Comparison of ENCODE assay signal across 11 cellular contexts in genomic region chr2:27752551-27753237, GRCh38. TPM values are rescaled to one million over a fixed set of nuclear protein-coding genes. Genes with fewer than 3 reads are reported as not detected.
DNase-seq lines count a peak whose midpoint lies in the region; ATAC-seq, FAIRE-seq and TF ChIP-seq lines count a peak whose summit lies in the region.
"Had no signal": no experiment of that assay in that cellular context is flagged by ENCODE, and none has a peak within 500 bp of the region (broad histone marks: within the 10 kb centered on the region; RNA-seq: fewer than 3 reads in every experiment).

No MANE protein-coding gene starts in this region.

- WGBS in upper lobe of left lung, 2 donors = 71 to 76% methylated on average over 12 to 16 of the region's 16 CpGs

- H3K27ac ChIP-seq in kidney (ENCODE audit: low read depth in 2 of 2, low read length in 2 of 2) (peak overlapping the region; percentile 33 to 67), upper lobe of left lung (peak overlapping the region in 3 of 4 donors; percentile 4 to 69 (median 63))

- no peak for TF ChIP-seq EP300 in upper lobe of left lung (IDR thresholded peaks at IDR 0.05)

- no peak for FAIRE-seq in kidney (lab: Jason Lieb, UNC)

- H3K36me3 ChIP-seq in kidney (ENCODE audit: control insufficient read depth in 1 of 2, insufficient read depth in 2 of 2, low read length in 2 of 2) (no peaks in the 10 kb centered on the region), upper lobe of left lung (no peaks in the 10 kb centered on the region)

- H3K4me1 ChIP-seq in kidney (ENCODE audit: control insufficient read depth in 1 of 2, insufficient read depth in 1 of 2, low read depth in 1 of 2, low read length in 2 of 2) = peaks cover 0 to 2% of the 10 kb centered on the region in 2 donors
- H3K4me1 ChIP-seq in upper lobe of left lung = peaks cover 0 to 8% (median 0%) of the 10 kb centered on the region in 4 donors

- H3K27me3 ChIP-seq in upper lobe of left lung = no peaks in the 10 kb centered on the region

- H3K9ac ChIP-seq in kidney (ENCODE audit: low read length in 2 of 2) = no peak overlapping the region

- peak in 1 of 4 donors; percentile 9 for TF ChIP-seq POLR2A in upper lobe of left lung (IDR thresholded peaks at IDR 0.05)

- peak overlapping the region in 1 of 2 donors; percentile 38 for H3K4me3 ChIP-seq in kidney (ENCODE audit: low read length in 2 of 2)
- H3K4me3 ChIP-seq in upper lobe of left lung = peak overlapping the region in 1 of 4 donors; percentile 23

- DNase-seq in NCI-H2227 (lab: John Stamatoyannopoulos, UW; ENCODE audit: unreplicated experiment) = peak; percentile 29
- no peak for DNase-seq in NCI-H2227 treated with DMSO at 0.1 percent for 48 hours (lab: John Stamatoyannopoulos, UW)
- peak; percentile 41 for DNase-seq in SK-N-DZ (ENCODE audit: low spot score)
- no peak for DNase-seq in kidney
- peak in 1 of 2 donors; percentile 67 for DNase-seq in upper lobe of left lung
- DNase-seq in sciatic nerve (ENCODE audit: low spot score) = no peak
- DNase-seq in NCI-H446 (lab: John Stamatoyannopoulos, UW) = no peak
- DNase-seq: 8988T; activated CD8-positive, alpha-beta memory T cell treated with anti-CD3 and anti-CD28 coated beads, Interleukin-2, amount 50 U/mL, for 4 hours; NK-92 treated with Interleukin-12 subunit alpha and Interleukin-12 subunit beta, amount 100 ng/mL, for 24 hours had no signal

- H3K9me3 ChIP-seq in kidney (ENCODE audit: control insufficient read depth in 1 of 2, low read length in 2 of 2) (no peaks in the 10 kb centered on the region), upper lobe of left lung (peaks cover 0 to 3% (median 0%) of the 10 kb centered on the region in 4 donors)

- ATAC-seq in upper lobe of left lung (ENCODE audit: low FRiP score in 2 of 2) (peak in 1 of 2 donors; percentile 73), sciatic nerve (no peak), HG03469 (IDR thresholded peaks at IDR 0.05; ENCODE audit: unreplicated experiment) (no peak)

- intact Hi-C loops in kidney (cut with DNase I) (no loop called here), sciatic nerve (cut with DNase I) (no loop called here)

- TF ChIP-seq CTCF in kidney (IDR thresholded peaks at IDR 0.05; ENCODE audit: borderline replicate concordance, extremely low read depth, insufficient read depth) (no peak), upper lobe of left lung (IDR thresholded peaks at IDR 0.05) (no peak)

RNA-seq across cellular contexts. Expression of gene MRPL33, which starts 18.8 kb away (rescaled TPM):
- 143 and 205 TPM in 2 replicates for polyA plus RNA-seq in SK-N-DZ (2014; cell fraction: cytosol; rRNA removed)
- 114 and 131 TPM in 2 replicates for polyA plus RNA-seq in SK-N-DZ (2014; cell fraction: nucleus; rRNA removed)
- total RNA-seq in kidney = 107 TPM
- polyA plus RNA-seq in kidney (ENCODE audit: insufficient read depth, low read depth, low replicate concordance) = 312 TPM
- total RNA-seq in upper lobe of left lung = 100 to 1,000 TPM in 2 of 6 donors, 10 to 100 TPM in 4; 54.5 to 122 (median 72.4) TPM
- total RNA-seq in sciatic nerve = 70.5 TPM

Comparison
In these comparisons a context has a peak if more than half of its experiments do, and no peak if none do; other contexts are left out.
1. DNase-seq: peak in NCI-H2227 (single experiment) and SK-N-DZ (single experiment); none in NCI-H2227 treated with DMSO at 0.1 percent for 48 hours (single experiment), kidney (single experiment), sciatic nerve (single experiment) and NCI-H446 (0 of 2).